ENCODE assay signal across 8 cellular contexts in genomic region chr1:21338568-21339401, GRCh38. TPM values are rescaled to one million over a fixed set of nuclear protein-coding genes. Genes with fewer than 3 reads are reported as not detected.
DNase-seq lines count a peak whose midpoint lies in the region; ATAC-seq and TF ChIP-seq lines count a peak whose summit lies in the region.

No MANE protein-coding gene starts in this region.

- H2BK20ac ChIP-seq in H9 (ENCODE audit: low read depth, low read length, poor library complexity, severe bottlenecking): no peak overlapping the region

- no peak overlapping the region for H4K91ac ChIP-seq in H9 (ENCODE audit: insufficient read length, low read depth, low read length)

- POLR2A ChIA-PET in HEK293 (lab: Yijun Ruan, JAX): interaction anchor here (1.1 to 1.5 kb wide), 3 partner anchors 10 to 15 kb away, joined by 4 to 5 read pairs (median 5); no protein-coding TSS in a partner anchor

- H3K9me3 ChIP-seq in HEK293 (ENCODE audit: control insufficient read depth, insufficient read depth, low read depth, low read length) (no peaks in the 10 kb centered on the region), fibroblast of lung (ENCODE audit: control insufficient read depth, insufficient read depth, low read depth, low read length) (no peaks in the 10 kb centered on the region), sigmoid colon (no peaks in the 10 kb centered on the region), H9 (ENCODE audit: control insufficient read depth, low read depth, low read length) (no peaks in the 10 kb centered on the region)

- H3K14ac ChIP-seq in H9 (ENCODE audit: insufficient read depth, low read length): no peak overlapping the region

- H3T11ph ChIP-seq in H9 (ENCODE audit: low read length): no peak overlapping the region

- H3K4me3 ChIP-seq in HEK293 (ENCODE audit: low read depth, low read length): no peak overlapping the region
- H3K4me3 ChIP-seq in fibroblast of lung (replicated peaks in 1 of 4; ENCODE audit: control extremely low read depth in 1 of 4, insufficient read depth in 1 of 4, low read depth in 3 of 4, low read length in 4 of 4): no peak overlapping the region
- H3K4me3 ChIP-seq in sigmoid colon: no peak overlapping the region

- H3K79me2 ChIP-seq in fibroblast of lung (ENCODE audit: control insufficient read depth, insufficient read depth, low read length) (peaks cover 81% of the 10 kb centered on the region), H9 (ENCODE audit: insufficient read depth, low read length) (0 out of 2 replicates have a peak, but pooled peaks cover 2% of the 10 kb centered on the region)

- H3K9ac ChIP-seq in fibroblast of lung (ENCODE audit: insufficient read depth, low read length): peak overlapping the region; percentile 18
- H3K9ac ChIP-seq in H9 (ENCODE audit: extremely low read depth, insufficient read length, low read length): no peak overlapping the region

- intact Hi-C loops in sigmoid colon (cut with DNase I): loop anchor here (10.0 kb wide), 1 partner anchor 596 kb away; the partner anchor contains the start of gene HSPG2

- 14 to 59% methylated on average over 10 of the region's 10 CpGs for WGBS in sigmoid colon, 2 donors
- WGBS in H9 (ENCODE audit: extremely low coverage, insufficient read length, low lambda C conversion rate): no CpG with 5 or more reads among the region's 10 CpGs

- no peak overlapping the region for H2BK5ac ChIP-seq in H9 (ENCODE audit: insufficient read length, low read length)

- no peak overlapping the region for H2AK5ac ChIP-seq in H9 (ENCODE audit: insufficient read length, low read length)

- H3K18ac ChIP-seq in H9 (ENCODE audit: insufficient read length, low read depth, low read length): no peak overlapping the region

- no peak overlapping the region for H3K56ac ChIP-seq in H9 (ENCODE audit: insufficient read length, low read depth, low read length)

- H3K4me3 Mint-ChIP-seq in H9: no peak overlapping the region

- CTCF ChIA-PET in HEK293 (lab: Yijun Ruan, JAX): interaction anchor here (0.7 to 7.8 kb wide), 6 partner anchors 15 to 107 kb away, joined by 3 to 79 read pairs (median 12); no protein-coding TSS in a partner anchor

- TF ChIP-seq EP300 in sigmoid colon (IDR thresholded peaks at IDR 0.05): no peak

- H3K4ac ChIP-seq in H9 (ENCODE audit: low read depth, low read length): no peak overlapping the region

- no peak overlapping the region for H2BK12ac ChIP-seq in H9 (ENCODE audit: insufficient read length, low read depth, low read length)

- H3K4me1 ChIP-seq in HEK293 (ENCODE audit: control insufficient read depth, insufficient read depth, low read length): peaks cover 38% of the 10 kb centered on the region
- H3K4me1 ChIP-seq in fibroblast of lung (ENCODE audit: control insufficient read depth, extremely low read depth, insufficient read depth, low read length): peaks cover 59% of the 10 kb centered on the region
- H3K4me1 ChIP-seq in sigmoid colon: peaks cover 0 to 99% (median 97%) of the 10 kb centered on the region in 4 donors
- no peaks in the 10 kb centered on the region for H3K4me1 ChIP-seq in H9 (ENCODE audit: insufficient read depth, low read length)

- H4K8ac ChIP-seq in H9 (replicated peaks; ENCODE audit: insufficient read length, low read depth, low read length): no peak overlapping the region

- H3K79me1 ChIP-seq in H9 (ENCODE audit: insufficient read depth, low read depth, low read length, poor library complexity, severe bottlenecking): no peaks in the 10 kb centered on the region

- H3K36me3 ChIP-seq in HEK293 (ENCODE audit: control insufficient read depth in 2 of 2, insufficient read depth in 1 of 2, low read length in 2 of 2) (no peaks in the 10 kb centered on the region), fibroblast of lung (ENCODE audit: control insufficient read depth, insufficient read depth, low read length) (no peaks in the 10 kb centered on the region), sigmoid colon (peaks cover 0 to 6% (median 0%) of the 10 kb centered on the region in 4 donors)

- no peak overlapping the region for H2AFZ ChIP-seq in fibroblast of lung (ENCODE audit: low read length)
- H2AFZ ChIP-seq in H9 (ENCODE audit: low read length): no peak overlapping the region

- no peaks in the 10 kb centered on the region for H3K23me2 ChIP-seq in H9 (ENCODE audit: insufficient read length, low read depth, low read length, poor library complexity, severe bottlenecking)

- H2BK120ac ChIP-seq in H9 (ENCODE audit: low read depth, low read length, poor library complexity, severe bottlenecking): no peak overlapping the region

- peak; percentile 65 for DNase-seq in NCI-H748 treated with DMSO at 0.1 percent for 48 hours (lab: John Stamatoyannopoulos, UW)
- peak in 1 of 2 donors; percentile 97 for DNase-seq in fibroblast of lung (ENCODE audit: low read depth in 2 of 2)
- DNase-seq in sigmoid colon: peak; percentile 95
- DNase-seq in NOMO-1 treated with dmso at 0.1 percent for 144 hours (lab: John Stamatoyannopoulos, UW; ENCODE audit: unreplicated experiment): no peak
- no peak for DNase-seq in H9
- DNase-seq in activated CD4-positive, alpha-beta T cell treated with anti-CD3 and anti-CD28 coated beads for 1 hour: no peak

- peak overlapping the region; percentile 12; the same call in 1 of the 2 replicates for H3K27ac ChIP-seq in HEK293 (ENCODE audit: extremely low read depth, low read depth, low read length)
- peak overlapping the region; percentile 89 for H3K27ac ChIP-seq in fibroblast of lung (ENCODE audit: insufficient read depth, low read length)
- H3K27ac ChIP-seq in sigmoid colon: peak overlapping the region; percentile 86 to 96 (median 96)
- no peak overlapping the region for H3K27ac ChIP-seq in H9 (ENCODE audit: insufficient read length, low read depth, low read length)

- no peak overlapping the region for H2BK15ac ChIP-seq in H9 (ENCODE audit: low read depth, low read length)

- no peak for TF ChIP-seq POLR2A in sigmoid colon (IDR thresholded peaks at IDR 0.05)

- no peak for ATAC-seq in HG02763 (IDR thresholded peaks at IDR 0.05; ENCODE audit: unreplicated experiment)

- H3K27me3 ChIP-seq in fibroblast of lung (ENCODE audit: control insufficient read depth, insufficient read depth, low read length) (no peaks in the 10 kb centered on the region), sigmoid colon (no peaks in the 10 kb centered on the region), H9 (ENCODE audit: insufficient read depth, low read length) (no peaks in the 10 kb centered on the region; the same call in 1 of the 2 replicates)

- H4K5ac ChIP-seq in H9 (ENCODE audit: insufficient read length, low read depth, low read length): no peak overlapping the region

- peak overlapping the region in 1 of 3 experiments; percentile 82; a peak in 2 of 7 replicates for H3K27ac Mint-ChIP-seq in H9

- H3K4me1 Mint-ChIP-seq in H9: peaks cover 25 to 58% of the 10 kb centered on the region in 2 experiments

- no peaks in the 10 kb centered on the region for H3K9me3 Mint-ChIP-seq in H9

- peak overlapping the region; percentile 60 for H3K4me2 ChIP-seq in fibroblast of lung (ENCODE audit: extremely low read depth, insufficient read depth, low read length)
- H3K4me2 ChIP-seq in H9 (ENCODE audit: insufficient read depth, insufficient read length, low read length): no peak overlapping the region

- H4K20me1 ChIP-seq in fibroblast of lung (ENCODE audit: control insufficient read depth, extremely low read depth, insufficient read depth, low read length) (no peaks in the 10 kb centered on the region), H9 (ENCODE audit: control insufficient read depth, insufficient read depth, insufficient read length) (no peaks in the 10 kb centered on the region)

- TF ChIP-seq CTCF in HEK293 (tag by site-specific recombination; IDR thresholded peaks at IDR 0.05) (no peak), fibroblast of lung (conservative IDR thresholded peaks at IDR 0.05 in 1 of 2, IDR thresholded peaks at IDR 0.05 in 1 of 2; ENCODE audit: low read depth in 1 of 2, low read length in 2 of 2) (no peak), sigmoid colon (IDR thresholded peaks at IDR 0.05) (no peak), H9 (conservative IDR thresholded peaks at IDR 0.05) (no peak)

- H3K23ac ChIP-seq in H9 (ENCODE audit: insufficient read length, low read depth, low read length): no peak overlapping the region

- H3K36me3 Mint-ChIP-seq in H9 (ENCODE audit: insufficient read depth in 1 of 3, low read depth in 3 of 3): no peaks in the 10 kb centered on the region; a peak in 1 of 7 replicates

- peaks cover 22% of the 10 kb centered on the region for H3K27me3 Mint-ChIP-seq in H9 (ENCODE audit: low read depth)

TF ChIP-seq in HEK293, 187 proteins besides CTCF, POLR2A, EP300 and RAD21 (continues in another document):
- no peak for TF ChIP-seq ZNF37A (tag by site-specific recombination; IDR thresholded peaks at IDR 0.05)
- TF ChIP-seq ZXDB (tag by site-specific recombination; IDR thresholded peaks at IDR 0.05): peak; percentile 54; the same call in 1 of the 2 replicates
- peak; percentile 60 for TF ChIP-seq ZNF335 (tag by site-specific recombination; conservative IDR thresholded peaks at IDR 0.05)
- no peak for TF ChIP-seq HOXA7 (CRISPR knock-in tag; IDR thresholded peaks at IDR 0.05; ENCODE audit: borderline replicate concordance)
- peak; percentile 77 for TF ChIP-seq ZSCAN30 (tag by site-specific recombination; IDR thresholded peaks at IDR 0.05)
- no peak for TF ChIP-seq ZNF18 (tag by site-specific recombination; IDR thresholded peaks at IDR 0.05)
- TF ChIP-seq ZFHX2 (tag by site-specific recombination; conservative IDR thresholded peaks at IDR 0.05): peak; percentile 89
- TF ChIP-seq KLF10 (tag by site-specific recombination; IDR thresholded peaks at IDR 0.05): peak; percentile 23; the same call in 1 of the 2 replicates
- no peak for TF ChIP-seq ZNF169 (tag by site-specific recombination; IDR thresholded peaks at IDR 0.05)
- peak; percentile 93 for TF ChIP-seq SP7 (tag by site-specific recombination; IDR thresholded peaks at IDR 0.05)

RNA-seq across cellular contexts. Expression of gene ECE1, which starts 48.5 kb away (rescaled TPM):
- total RNA-seq in fibroblast of lung: 57.3 and 138 TPM in 2 replicates
- 131 and 137 TPM in 2 replicates for polyA plus RNA-seq in fibroblast of lung
- 145 and 152 TPM in 2 replicates for polyA plus RNA-seq in fibroblast of lung (2012)
- polyA minus RNA-seq in fibroblast of lung (ENCODE audit: low replicate concordance): 228 and 250 TPM in 2 replicates
- total RNA-seq in sigmoid colon: 100 to 1,000 TPM in 1 of 4 donors, 10 to 100 TPM in 3; 62.9 to 112 (median 80.8) TPM
- 10 to 100 TPM; 10.2 to 73.8 (median 13.6) TPM for polyA plus RNA-seq in sigmoid colon
- total RNA-seq in H9 (2021): 27.7 and 31.1 TPM in 2 replicates

Comparison
In these comparisons a context has a peak if more than half of its experiments do, and no peak if none do; other contexts are left out.
1. DNase-seq: peak in NCI-H748 treated with DMSO at 0.1 percent for 48 hours (single experiment) and sigmoid colon (single experiment); none in NOMO-1 treated with dmso at 0.1 percent for 144 hours (single experiment), H9 (single experiment) and activated CD4-positive, alpha-beta T cell treated with anti-CD3 and anti-CD28 coated beads for 1 hour (single experiment).